In the genomic region with DNA sequence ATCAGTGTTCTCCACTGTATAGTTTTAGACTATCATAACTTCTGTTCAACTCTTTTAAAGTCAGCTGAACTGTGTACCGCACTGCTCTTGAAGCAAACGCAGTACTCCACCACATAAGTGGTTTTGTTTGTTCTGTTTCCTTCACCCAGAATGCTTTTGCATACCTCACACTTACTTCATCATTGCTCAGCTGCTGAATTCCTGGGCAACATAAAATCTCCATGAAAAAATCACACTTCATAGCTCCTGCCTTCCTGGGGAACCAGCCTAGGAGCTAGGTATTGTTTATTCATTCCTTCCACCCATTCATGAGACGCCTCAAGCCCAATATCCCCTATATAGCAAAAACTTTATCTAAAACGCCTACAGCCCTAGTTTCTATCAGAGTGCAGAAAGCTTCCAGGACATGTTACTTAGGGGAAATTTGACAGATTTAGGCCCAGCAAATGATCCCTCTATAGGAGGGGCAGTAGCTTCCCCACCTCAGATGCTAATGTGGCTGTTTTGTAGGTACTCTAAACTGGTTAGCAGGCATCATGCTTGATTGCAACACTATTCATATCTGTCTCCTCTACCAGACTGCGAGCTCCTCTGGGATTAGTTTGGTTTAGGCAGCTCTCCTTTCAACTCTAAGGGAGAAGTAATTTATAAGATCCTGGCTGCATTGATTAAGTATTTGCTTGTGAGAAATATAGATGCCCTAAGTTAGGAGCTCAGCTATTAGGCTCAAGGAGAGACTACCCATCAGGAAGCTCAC, we compare ENCODE assay signal across 8 cellular contexts. TPM values are rescaled to one million over a fixed set of nuclear protein-coding genes. Genes with fewer than 3 reads are reported as not detected.
DNase-seq lines count a peak whose midpoint lies in the region; ATAC-seq, FAIRE-seq and TF ChIP-seq lines count a peak whose summit lies in the region.

No MANE protein-coding gene starts in this region.

- H2AFZ ChIP-seq in K562 (ENCODE audit: low read depth, low read length) = peak overlapping the region; percentile 79; the same call in 1 of the 2 replicates

- WGBS in K562 (ENCODE audit: insufficient coverage, low coverage, missing lambda C conversion rate) = 0% methylated on average over 5 of the region's 5 CpGs

- no peak overlapping the region for H3K4me3 ChIP-seq in K562

- H3K27me3 ChIP-seq in K562 (ENCODE audit: control insufficient read depth in 2 of 2, insufficient read depth in 2 of 2, low read length in 2 of 2) = no peaks in the 10 kb centered on the region

- in situ Hi-C loops in K562 (cut with MboI) = loop anchor here (10.0 kb wide), 1 partner anchor 200 kb away; the partner anchor contains the start of gene DHRS7

- POLR2A ChIA-PET in K562 (lab: Yijun Ruan, JAX) = interaction anchor here (0.6 kb wide), 1 partner anchor 388 kb away, joined by 4 read pairs; the partner anchor contains the start of gene CCDC175

- DNase-seq in activated T-cell treated with anti-CD3 and anti-CD28 coated beads, Interleukin-2, amount 50 U/mL, for 72 hours = no peak
- DNase-seq in activated T-cell treated with anti-CD3 and anti-CD28 coated beads for 4 hours = no peak
- no peak for DNase-seq in K562 (ENCODE audit: extremely low read depth in 1 of 4, low spot score in 3 of 4)
- DNase-seq in stimulated activated naive CD8-positive, alpha-beta T cell treated with anti-CD3 and anti-CD28 coated beads, Interleukin-15, Interleukin-2, amounts not matched to agents 100 U/mL and 50 U/mL, for 24 hours = no peak
- DNase-seq in HuH-7.5 (ENCODE audit: low spot score) = no peak
- no peak for DNase-seq in urothelium cell line (ENCODE audit: low spot score)
- no peak for DNase-seq in DMS153 treated with DMSO at 0.1 percent for 48 hours (lab: John Stamatoyannopoulos, UW; ENCODE audit: unreplicated experiment)

- no peaks in the 10 kb centered on the region for H3K79me2 ChIP-seq in K562 (ENCODE audit: control insufficient read depth, insufficient read depth, low read length)

- no peaks in the 10 kb centered on the region for H3K4me1 ChIP-seq in K562 (replicated peaks in 1 of 2; ENCODE audit: control insufficient read depth in 2 of 2, insufficient read depth in 2 of 2, low read length in 2 of 2)

- H3K27me3 Mint-ChIP-seq in activated T-cell treated with anti-CD3 and anti-CD28 coated beads, Interleukin-2, amount 50 U/mL, for 72 hours (ENCODE audit: low read depth) = peaks cover 6% of the 10 kb centered on the region

- BruUV-seq in K562 (replicated peaks; lab: Mats Ljungman, UMichigan) = no TSS peak

- no peak for TF ChIP-seq CTCF in K562 (IDR thresholded peaks at IDR 0.05 in 2 of 3, conservative IDR thresholded peaks at IDR 0.05 in 1 of 3; ENCODE audit: insufficient read depth in 2 of 3, low read depth in 1 of 3, low read length in 3 of 3)

- H3K27ac Mint-ChIP-seq in activated T-cell treated with anti-CD3 and anti-CD28 coated beads, Interleukin-2, amount 50 U/mL, for 72 hours = peak overlapping the region; percentile 95

- no peak overlapping the region for H3K4me2 ChIP-seq in K562 (ENCODE audit: insufficient read depth, low read length)

- H3K4me3 Mint-ChIP-seq in activated T-cell treated with anti-CD3 and anti-CD28 coated beads, Interleukin-2, amount 50 U/mL, for 72 hours = peak overlapping the region; percentile 82 to 94

- H3K36me3 ChIP-seq in K562 (ENCODE audit: control insufficient read depth, insufficient read depth, low read length) = no peaks in the 10 kb centered on the region

- H3K9ac ChIP-seq in K562 (ENCODE audit: insufficient read depth in 1 of 2, low read depth in 2 of 2, low read length in 2 of 2) = no peak overlapping the region

- H4K20me1 ChIP-seq in K562 (replicated peaks; ENCODE audit: control insufficient read depth, insufficient read depth, low read length) = no peaks in the 10 kb centered on the region

- TF ChIP-seq POLR2A in K562 (conservative IDR thresholded peaks at IDR 0.05) = no peak

- no peaks in the 10 kb centered on the region for H3K9me3 Mint-ChIP-seq in activated T-cell treated with anti-CD3 and anti-CD28 coated beads, Interleukin-2, amount 50 U/mL, for 72 hours

- CTCF ChIA-PET in K562 (lab: Yijun Ruan, JAX; ENCODE audit: low intra/inter-chr PET ratio) = interaction anchor here (1.6 kb wide), 1 partner anchor 220 kb away, joined by 11 read pairs; no protein-coding TSS in a partner anchor

- no peak for TF ChIP-seq EP300 in K562 (IDR thresholded peaks at IDR 0.05; ENCODE audit: low read length)

- peaks cover 0 to 1% of the 10 kb centered on the region in 2 donors for H3K36me3 Mint-ChIP-seq in activated T-cell treated with anti-CD3 and anti-CD28 coated beads, Interleukin-2, amount 50 U/mL, for 72 hours (ENCODE audit: insufficient read depth in 2 of 2)

- intact Hi-C loops in K562 (cut with micrococcal nuclease) = loop anchor here (5.0 to 10.0 kb wide), 4 partner anchors 100 to 590 kb away; partner anchors contain the start of gene DHRS7

- H3K4me1 Mint-ChIP-seq in activated T-cell treated with anti-CD3 and anti-CD28 coated beads, Interleukin-2, amount 50 U/mL, for 72 hours (ENCODE audit: low read depth) = peaks cover 19% of the 10 kb centered on the region

- no peaks in the 10 kb centered on the region for H3K9me3 ChIP-seq in K562 (replicated peaks; ENCODE audit: control insufficient read depth, insufficient read depth, low read depth, low read length)

- no peak for TF ChIP-seq RAD21 in K562 (CRISPR knock-in tag; conservative IDR thresholded peaks at IDR 0.05 in 1 of 2, IDR thresholded peaks at IDR 0.05 in 1 of 2)

- H3K27ac ChIP-seq in K562 (ENCODE audit: extremely low read depth, low read depth, low read length) = no peak overlapping the region

- peak; percentile 28 to 41 for ATAC-seq in activated T-cell treated with anti-CD3 and anti-CD28 coated beads, Interleukin-2, amount 50 U/mL, for 72 hours (replicated peaks in 1 of 2)
- ATAC-seq in HG03064 (IDR thresholded peaks at IDR 0.05; ENCODE audit: low read depth, unreplicated experiment) (peak; percentile 25), K562 (no peak)
- peak; percentile 10 for ATAC-seq in stimulated activated naive CD8-positive, alpha-beta T cell treated with anti-CD3 and anti-CD28 coated beads, Interleukin-15, Interleukin-2, amounts not matched to agents 100 U/mL and 50 U/mL, for 24 hours

- no peaks in the 10 kb centered on the region for H3K9me1 ChIP-seq in K562 (ENCODE audit: control insufficient read depth, insufficient read depth, low read length)

- FAIRE-seq in K562 (lab: Jason Lieb, UNC) (no peak), urothelium cell line (lab: Jason Lieb, UNC) (no peak)

TF ChIP-seq in K562, 482 proteins besides CTCF, POLR2A, EP300 and RAD21:
- TF ChIP-seq TAF7 (tag; IDR thresholded peaks at IDR 0.05) (no peak), RNF2 (IDR thresholded peaks at IDR 0.05) (no peak), ZC3H8 (IDR thresholded peaks at IDR 0.05) (no peak), PTBP1 (IDR thresholded peaks at IDR 0.05; ENCODE audit: low read depth, low read length) (no peak), FOXA3 (CRISPR knock-in tag; conservative IDR thresholded peaks at IDR 0.05 in 1 of 2, IDR thresholded peaks at IDR 0.05 in 1 of 2) (no peak), ZFPM2 (CRISPR knock-in tag; IDR thresholded peaks at IDR 0.05) (no peak), ZKSCAN3 (CRISPR knock-in tag; IDR thresholded peaks at IDR 0.05) (no peak), ZFP1 (CRISPR knock-in tag; IDR thresholded peaks at IDR 0.05) (no peak), JUN (IDR thresholded peaks at IDR 0.05; ENCODE audit: borderline replicate concordance, low read depth, low read length) (no peak), JUN (CRISPR knock-in tag; IDR thresholded peaks at IDR 0.05; ENCODE audit: borderline replicate concordance) (no peak), JUND (IDR thresholded peaks at IDR 0.05; ENCODE audit: borderline replicate concordance, low read depth, low read length) (no peak), JUND (tag; IDR thresholded peaks at IDR 0.05; ENCODE audit: borderline replicate concordance, low read depth, low read length) (no peak), TCFL5 (CRISPR knock-in tag; conservative IDR thresholded peaks at IDR 0.05) (no peak)

RNA-seq across cellular contexts. Expression of gene LRRC9, which starts 44.5 kb away (rescaled TPM):
- total RNA-seq in activated T-cell treated with anti-CD3 and anti-CD28 coated beads, Interleukin-2, amount 50 U/mL, for 72 hours = not detected
- not detected in 2 replicates for total RNA-seq in K562 (2011; cell fraction: chromatin; rRNA removed; ENCODE audit: low replicate concordance)
- total RNA-seq in K562 (2011; cell fraction: nucleolus; rRNA removed) = not detected in 2 replicates
- not detected in 2 replicates for total RNA-seq in K562 (2011; cell fraction: nucleoplasm; rRNA removed)
- total RNA-seq in K562 (2014; rRNA removed) = not detected in 2 replicates
- total RNA-seq in K562 (2014; rRNA removed; fragmentation: Illumina TruSeq; extraction: Trizol) = not detected in 2 replicates
- total RNA-seq in K562 (2015; rRNA removed; fragmentation: Illumina TruSeq; extraction: Trizol) = not detected in 2 replicates
- total RNA-seq in K562 (2021) = not detected in 2 replicates
- polyA plus RNA-seq in K562 (2011; rRNA removed) = not detected in 2 replicates
- polyA plus RNA-seq in K562 (2011; cell fraction: cytosol; rRNA removed) = not detected in 2 replicates
- polyA plus RNA-seq in K562 (2011; cell fraction: nucleus; rRNA removed) = not detected in 2 replicates
- 0.07 TPM in 1 of 2 replicates, not detected in the other for polyA plus RNA-seq in K562 (2012)
- not detected in 2 replicates for polyA plus RNA-seq in K562 (2014; fragmentation: Illumina TruSeq; extraction: Trizol)
- polyA plus RNA-seq in K562 (2014; fragmentation: Nextera tagmentation; extraction: Ambion mirVana) = not detected
- not detected in 2 replicates for polyA plus RNA-seq in K562 (2014; rRNA removed)
- polyA minus RNA-seq in K562 (2011; rRNA and poly(A)+ RNA removed) = not detected in 2 replicates
- polyA minus RNA-seq in K562 (2011; cell fraction: cytosol; rRNA and poly(A)+ RNA removed) = not detected in 2 replicates
- polyA minus RNA-seq in K562 (2011; cell fraction: nucleus; rRNA and poly(A)+ RNA removed) = not detected in 2 replicates
